16 cellular contexts compared by ENCODE assay signal in genomic region chr4:650951-651883, GRCh38. TPM values are rescaled to one million over a fixed set of nuclear protein-coding genes. Genes with fewer than 3 reads are reported as not detected.
DNase-seq lines count a peak whose midpoint lies in the region; ATAC-seq lines count a peak whose summit lies in the region.
"Had no signal": no experiment of that assay in that cellular context is flagged by ENCODE, and none has a peak within 500 bp of the region (broad histone marks: within the 10 kb centered on the region; RNA-seq: fewer than 3 reads in every experiment).

No MANE protein-coding gene starts in this region.

- ATAC-seq in right cardiac atrium (no peak), HG02885 (IDR thresholded peaks at IDR 0.05; ENCODE audit: poor library complexity, unreplicated experiment) (no peak)
- ATAC-seq: activated naive CD4-positive, alpha-beta T cell treated with anti-CD3 and anti-CD28 coated beads, Interleukin-2, amount 50 U/mL, for 72 hours; CD8-positive, alpha-beta T cell had no signal

- H3K9me3 ChIP-seq in right cardiac atrium (ENCODE audit: control insufficient read depth, low read length) = no peaks in the 10 kb centered on the region
- H3K9me3 ChIP-seq: thoracic aorta had no signal

- no peak overlapping the region for H3K4me3 ChIP-seq in right cardiac atrium (ENCODE audit: low read length)
- H3K4me3 ChIP-seq: smooth muscle cell, thoracic aorta had no signal

- 23% methylated on average over 49 of the region's 49 CpGs for WGBS in right cardiac atrium

- intact Hi-C loops in right cardiac atrium (cut with DNase I) (no loop called here), posterior cingulate gyrus (cut with DNase I) (no loop called here)

- no peak overlapping the region for H3K27ac ChIP-seq in right cardiac atrium (ENCODE audit: low read length)
- H3K27ac ChIP-seq: 22Rv1, thoracic aorta had no signal

- H3K27me3 ChIP-seq in right cardiac atrium (ENCODE audit: control insufficient read depth, insufficient read depth) = no peaks in the 10 kb centered on the region

- DNase-seq in DMS 273 (lab: John Stamatoyannopoulos, UW; ENCODE audit: unreplicated experiment) = peak; percentile 17
- DNase-seq in DMS 273 treated with DMSO at 0.1 percent for 48 hours (lab: John Stamatoyannopoulos, UW) = no peak
- DNase-seq in NCI-H345 treated with DMSO at 0.1 percent for 48 hours (lab: John Stamatoyannopoulos, UW; ENCODE audit: unreplicated experiment) = peak; percentile 16
- peak in 2 of 3 donors; percentile 10 to 49 for DNase-seq in right cardiac atrium
- DNase-seq in posterior cingulate gyrus = peak; percentile 53 to 96 (median 77)
- no peak for DNase-seq in cerebellar cortex (ENCODE audit: low spot score)
- no peak for DNase-seq in NCI-H774 (lab: John Stamatoyannopoulos, UW)
- DNase-seq: CD8-positive, alpha-beta T cell; NCI-H510A; nephron progenitor cell; SHP77 treated with DMSO at 0.1 percent for 48 hours had no signal

- H3K4me1 ChIP-seq in right cardiac atrium (ENCODE audit: control insufficient read depth, insufficient read depth, low read length) = no peaks in the 10 kb centered on the region

RNA-seq across cellular contexts. Expression of gene ATP5ME, which starts 22.9 kb away (rescaled TPM):
- total RNA-seq in right cardiac atrium = 100 to 1,000 TPM; 689 to 911 (median 734) TPM
- polyA plus RNA-seq in right cardiac atrium = 1,352 TPM

RNA-seq across cellular contexts. Expression of gene MYL5, which starts 23.1 kb away (rescaled TPM):
- total RNA-seq in right cardiac atrium = 1 to 10 TPM; 4.0 to 6.0 (median 4.7) TPM
- 3.8 TPM for polyA plus RNA-seq in right cardiac atrium

RNA-seq across cellular contexts. Expression of gene PDE6B, which starts 25.8 kb away (rescaled TPM):
- 1 to 10 TPM; 6.8 to 7.5 (median 7.0) TPM for total RNA-seq in right cardiac atrium
- polyA plus RNA-seq in right cardiac atrium = 3.6 TPM

RNA-seq across cellular contexts. Expression of gene SLC49A3, which starts 37.7 kb away (rescaled TPM):
- total RNA-seq in right cardiac atrium = 10 to 100 TPM; 13.7 to 19.5 (median 16.9) TPM
- polyA plus RNA-seq in right cardiac atrium = 10.6 TPM

RNA-seq across cellular contexts. Expression of gene PCGF3, which starts 54.4 kb away (rescaled TPM):
- total RNA-seq in right cardiac atrium = 10 to 100 TPM; 25.0 to 28.6 (median 26.4) TPM
- 30.1 TPM for polyA plus RNA-seq in right cardiac atrium

Comparison
In these comparisons a context has a peak if more than half of its experiments do, and no peak if none do; other contexts are left out.
1. DNase-seq: peak in DMS 273 (single experiment), NCI-H345 treated with DMSO at 0.1 percent for 48 hours (single experiment), right cardiac atrium (2 of 3) and posterior cingulate gyrus (10 of 10); none in DMS 273 treated with DMSO at 0.1 percent for 48 hours (single experiment), cerebellar cortex (single experiment) and NCI-H774 (single experiment).